In the genomic region with DNA sequence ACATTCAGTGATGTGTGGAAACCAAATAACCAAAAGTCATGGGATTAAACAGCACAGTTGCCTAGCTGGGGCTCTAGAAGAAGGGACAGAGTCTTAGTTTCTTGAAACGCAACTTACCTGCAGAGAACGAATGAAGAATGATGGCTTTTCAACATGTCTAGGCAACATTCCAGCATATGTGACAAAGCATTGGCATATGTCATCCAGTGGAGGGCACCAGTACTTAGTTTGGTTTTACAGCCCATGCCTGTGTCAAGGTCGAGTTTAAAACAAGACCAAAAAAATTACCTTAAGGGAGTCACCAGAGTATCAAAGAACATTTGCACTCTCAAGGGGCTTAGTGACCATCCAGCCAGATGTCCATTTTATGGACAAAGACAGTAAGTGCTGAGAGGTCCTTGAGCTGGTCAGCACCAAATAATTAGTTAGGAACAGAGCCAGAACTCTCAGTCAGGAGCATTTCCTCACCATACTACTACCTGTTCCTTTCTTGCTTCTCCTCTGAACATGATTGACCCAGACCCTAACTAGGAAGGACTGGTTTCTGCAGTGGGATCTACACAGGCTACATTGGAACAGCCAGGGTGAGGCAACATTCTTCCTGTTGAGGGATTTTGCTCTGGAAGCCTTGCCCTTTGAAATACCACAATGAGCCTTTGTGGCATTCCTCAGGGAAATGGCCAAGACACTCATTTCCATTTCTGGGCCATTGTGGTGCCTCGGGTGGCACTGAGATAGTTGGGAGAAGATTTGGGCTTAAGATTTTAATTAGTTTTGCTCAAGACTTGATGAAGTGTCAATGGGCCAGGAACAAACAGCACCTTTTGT, we compare ENCODE assay signal across 8 cellular contexts.
A peak's percentile ranks its signal among the peaks of the same experiment; 100 is the strongest.
DNase-seq lines count a peak whose midpoint lies in the region; ATAC-seq and TF ChIP-seq lines count a peak whose summit lies in the region.

No MANE protein-coding gene starts in this region.

- no peak overlapping the region for H4K8ac ChIP-seq in mesenchymal stem cell (ENCODE audit: low read length)

- ATAC-seq in GM18498 (IDR thresholded peaks at IDR 0.05; ENCODE audit: unreplicated experiment), result peak; percentile 87
- peak; percentile 70 for ATAC-seq in HG03095 (IDR thresholded peaks at IDR 0.05; ENCODE audit: unreplicated experiment)

- no peak overlapping the region for H2AK5ac ChIP-seq in mesenchymal stem cell (ENCODE audit: low read length, severe bottlenecking)

- H3K4me1 Mint-ChIP-seq in MCF 10A (ENCODE audit: insufficient read depth, unreplicated experiment), result peaks cover 6% of the 10 kb centered on the region

- H3K27me3 ChIP-seq in BLaER1 treated with 17β-estradiol and CSF1 and Interleukin-3, amounts not matched to agents 10 nM and 100 nM, result no peaks in the 10 kb centered on the region
- H3K27me3 ChIP-seq in NT2/D1 (ENCODE audit: insufficient read depth, insufficient read length) (no peaks in the 10 kb centered on the region), mesenchymal stem cell (ENCODE audit: control insufficient read depth in 1 of 2, insufficient read depth in 1 of 2, low read length in 2 of 2) (no peaks in the 10 kb centered on the region)

- intact Hi-C loops in MCF 10A (cut with micrococcal nuclease), result loop anchor here (1.0 to 5.0 kb wide), 3 partner anchors 56 to 260 kb away; no protein-coding TSS in a partner anchor

- peaks cover 0 to 23% (median 6%) of the 10 kb centered on the region in 10 experiments; a peak in 13 of 20 replicates for H3K4me1 ChIP-seq in BLaER1 treated with 17β-estradiol and CSF1 and Interleukin-3, amounts not matched to agents 10 nM and 100 nM
- H3K4me1 ChIP-seq in NT2/D1 (ENCODE audit: insufficient read depth, insufficient read length) (no peaks in the 10 kb centered on the region), mesenchymal stem cell (ENCODE audit: control insufficient read depth, insufficient read depth, low read depth, low read length) (no peaks in the 10 kb centered on the region)

- H2BK12ac ChIP-seq in mesenchymal stem cell (ENCODE audit: low read length in 2 of 2), result no peak overlapping the region

- no peaks in the 10 kb centered on the region for H3K79me1 ChIP-seq in mesenchymal stem cell (replicated peaks; ENCODE audit: low read length, poor library complexity, severe bottlenecking)

- no peak overlapping the region for H3K27ac ChIP-seq in BLaER1 treated with 17β-estradiol and CSF1 and Interleukin-3, amounts not matched to agents 10 nM and 100 nM
- H3K27ac ChIP-seq in mesenchymal stem cell (ENCODE audit: low read length, poor library complexity, severe bottlenecking), result no peak overlapping the region

- H3K4me2 ChIP-seq in BLaER1 treated with 17β-estradiol and CSF1 and Interleukin-3, amounts not matched to agents 10 nM and 100 nM, result peak overlapping the region in 8 of 11 experiments; percentile 9 to 56 (median 29); a peak in 13 of 22 replicates
- H3K4me2 ChIP-seq in mesenchymal stem cell (ENCODE audit: low read length, poor library complexity, severe bottlenecking), result no peak overlapping the region

- no peak overlapping the region for H3K9ac ChIP-seq in BLaER1 treated with 17β-estradiol and CSF1 and Interleukin-3, amounts not matched to agents 10 nM and 100 nM
- H3K9ac ChIP-seq in NT2/D1 (ENCODE audit: insufficient read length, low read depth) (no peak overlapping the region), mesenchymal stem cell (ENCODE audit: low read length) (no peak overlapping the region)

- 72% methylated on average over 4 of the region's 4 CpGs for WGBS in mesenchymal stem cell

- H2BK15ac ChIP-seq in mesenchymal stem cell (ENCODE audit: low read depth, poor library complexity, severe bottlenecking), result no peak overlapping the region

- TF ChIP-seq CTCF in MCF 10A (IDR thresholded peaks at IDR 0.05; ENCODE audit: unreplicated experiment), result peak; percentile 27

- H4K91ac ChIP-seq in mesenchymal stem cell (ENCODE audit: low read length), result no peak overlapping the region

- H3K23ac ChIP-seq in mesenchymal stem cell (ENCODE audit: low read length in 2 of 2), result no peak overlapping the region

- H3K4me3 ChIP-seq in BLaER1 treated with 17β-estradiol and CSF1 and Interleukin-3, amounts not matched to agents 10 nM and 100 nM, result no peak overlapping the region
- H3K4me3 ChIP-seq in NT2/D1 (ENCODE audit: insufficient read length, low read depth) (no peak overlapping the region), mesenchymal stem cell (ENCODE audit: insufficient read depth in 1 of 2, low read depth in 1 of 2, low read length in 2 of 2) (no peak overlapping the region)

- no peak overlapping the region for H2AFZ ChIP-seq in mesenchymal stem cell (ENCODE audit: low read depth, low read length)

- CTCF ChIA-PET in MCF 10A (lab: Yijun Ruan, JAX), result interaction anchor here (0.6 to 1.7 kb wide), 15 partner anchors 10 to 837 kb away, joined by 3 to 7 read pairs (median 4); no protein-coding TSS in a partner anchor

- no peak overlapping the region for H3K14ac ChIP-seq in mesenchymal stem cell (ENCODE audit: low read length in 2 of 2)

- no peaks in the 10 kb centered on the region for H3K36me3 ChIP-seq in BLaER1 treated with 17β-estradiol and CSF1 and Interleukin-3, amounts not matched to agents 10 nM and 100 nM
- no peaks in the 10 kb centered on the region for H3K36me3 ChIP-seq in NT2/D1 (ENCODE audit: insufficient read depth, insufficient read length, low read length)
- no peaks in the 10 kb centered on the region for H3K36me3 ChIP-seq in mesenchymal stem cell (ENCODE audit: control insufficient read depth in 1 of 2, insufficient read depth in 2 of 2, low read depth in 1 of 2, low read length in 2 of 2)

- H3K4ac ChIP-seq in mesenchymal stem cell (ENCODE audit: low read depth in 1 of 2, low read length in 2 of 2), result no peak overlapping the region

- no peak overlapping the region for H3K4me3 Mint-ChIP-seq in MCF 10A (ENCODE audit: unreplicated experiment)

- no peaks in the 10 kb centered on the region for H3K9me3 Mint-ChIP-seq in MCF 10A (ENCODE audit: unreplicated experiment)

- no peaks in the 10 kb centered on the region for H4K20me1 ChIP-seq in BLaER1 treated with 17β-estradiol and CSF1 and Interleukin-3, amounts not matched to agents 10 nM and 100 nM

- H3K36me3 Mint-ChIP-seq in MCF 10A (ENCODE audit: insufficient read depth, unreplicated experiment), result no peaks in the 10 kb centered on the region

- BruUV-seq in MCF 10A (replicated peaks; lab: Mats Ljungman, UMichigan), result no TSS peak

- no peak overlapping the region for H2BK120ac ChIP-seq in mesenchymal stem cell (ENCODE audit: low read depth, low read length)

- POLR2A ChIA-PET in MCF 10A (lab: Yijun Ruan, JAX), result no interaction called here

- H3K27me3 Mint-ChIP-seq in MCF 10A (ENCODE audit: insufficient read depth, unreplicated experiment), result no peaks in the 10 kb centered on the region

- no peak overlapping the region for H2BK5ac ChIP-seq in mesenchymal stem cell (ENCODE audit: low read depth, low read length, poor library complexity, severe bottlenecking)

- 0 out of 22 replicates have a peak, but pooled peaks cover 0 to 6% (median 0%) of the 10 kb centered on the region in 11 experiments for H3K9me3 ChIP-seq in BLaER1 treated with 17β-estradiol and CSF1 and Interleukin-3, amounts not matched to agents 10 nM and 100 nM (replicated peaks in 1 of 11)
- H3K9me3 ChIP-seq in NT2/D1 (ENCODE audit: insufficient read depth, low read length) (no peaks in the 10 kb centered on the region), mesenchymal stem cell (ENCODE audit: control insufficient read depth, low read length) (no peaks in the 10 kb centered on the region)

- H3K27ac Mint-ChIP-seq in MCF 10A (ENCODE audit: low read depth, unreplicated experiment), result no peak overlapping the region

- no peak overlapping the region for H3K18ac ChIP-seq in mesenchymal stem cell (ENCODE audit: low read depth in 1 of 2, low read length in 2 of 2)

- DNase-seq in NT2/D1 (ENCODE audit: low read depth, low spot score), result peak; percentile 16
- peak; percentile 66 for DNase-seq in MCF 10A (ENCODE audit: unreplicated experiment)
- peak; percentile 13 for DNase-seq in mesenchymal stem cell
- no peak for DNase-seq in GM19238 (ENCODE audit: insufficient read length, low spot score)
- no peak for DNase-seq in T1000 (lab: John Stamatoyannopoulos, UW)

Comparison
In these comparisons a context has a peak if more than half of its experiments do, and no peak if none do; other contexts are left out.
1. DNase-seq: peak in NT2/D1 (single experiment), MCF 10A (single experiment) and mesenchymal stem cell (single experiment); none in GM19238 (single experiment) and T1000 (single experiment).